Comparison of ENCODE assay signal across 1 cellular context in the genomic region with DNA sequence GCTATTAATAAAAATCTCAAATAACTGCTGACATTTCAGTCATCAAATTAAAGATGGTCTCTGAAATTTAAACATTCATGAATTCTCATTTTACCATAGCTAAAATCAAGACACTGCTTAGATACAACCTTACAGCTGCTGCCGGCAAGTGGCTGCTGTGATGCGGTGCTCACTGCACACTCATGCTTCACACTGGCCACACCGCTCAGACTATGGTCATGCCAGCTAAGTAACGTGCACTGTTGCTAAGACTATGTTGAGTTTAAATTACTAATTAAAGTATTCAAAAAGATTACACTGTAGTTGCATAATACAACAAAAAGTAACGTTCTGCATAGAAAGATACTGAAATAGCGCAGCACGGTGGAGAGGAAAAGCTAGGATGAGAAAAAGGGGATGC.
TF ChIP-seq lines count a peak whose summit lies in the region.

No MANE protein-coding gene starts in this region.

TF ChIP-seq in GM23338, 12 proteins besides CTCF, POLR2A, EP300 and RAD21:
- TF ChIP-seq POLR2AphosphoS5 (IDR thresholded peaks at IDR 0.05; ENCODE audit: low read depth) (no peak), NANOG (IDR thresholded peaks at IDR 0.05; ENCODE audit: borderline replicate concordance) (no peak), EZH2phosphoT487 (IDR thresholded peaks at IDR 0.05; ENCODE audit: unreplicated experiment) (no peak), CREB1 (CRISPR knock-in tag; IDR thresholded peaks at IDR 0.05; ENCODE audit: low read depth) (no peak), JUNB (IDR thresholded peaks at IDR 0.05; ENCODE audit: unreplicated experiment) (no peak), ZNF331 (CRISPR knock-in tag; IDR thresholded peaks at IDR 0.05; ENCODE audit: low read depth) (no peak), STAT1 (IDR thresholded peaks at IDR 0.05; ENCODE audit: unreplicated experiment) (no peak), ZNF114 (CRISPR knock-in tag; IDR thresholded peaks at IDR 0.05) (no peak)
- TF ChIP-seq, protein P1, sequence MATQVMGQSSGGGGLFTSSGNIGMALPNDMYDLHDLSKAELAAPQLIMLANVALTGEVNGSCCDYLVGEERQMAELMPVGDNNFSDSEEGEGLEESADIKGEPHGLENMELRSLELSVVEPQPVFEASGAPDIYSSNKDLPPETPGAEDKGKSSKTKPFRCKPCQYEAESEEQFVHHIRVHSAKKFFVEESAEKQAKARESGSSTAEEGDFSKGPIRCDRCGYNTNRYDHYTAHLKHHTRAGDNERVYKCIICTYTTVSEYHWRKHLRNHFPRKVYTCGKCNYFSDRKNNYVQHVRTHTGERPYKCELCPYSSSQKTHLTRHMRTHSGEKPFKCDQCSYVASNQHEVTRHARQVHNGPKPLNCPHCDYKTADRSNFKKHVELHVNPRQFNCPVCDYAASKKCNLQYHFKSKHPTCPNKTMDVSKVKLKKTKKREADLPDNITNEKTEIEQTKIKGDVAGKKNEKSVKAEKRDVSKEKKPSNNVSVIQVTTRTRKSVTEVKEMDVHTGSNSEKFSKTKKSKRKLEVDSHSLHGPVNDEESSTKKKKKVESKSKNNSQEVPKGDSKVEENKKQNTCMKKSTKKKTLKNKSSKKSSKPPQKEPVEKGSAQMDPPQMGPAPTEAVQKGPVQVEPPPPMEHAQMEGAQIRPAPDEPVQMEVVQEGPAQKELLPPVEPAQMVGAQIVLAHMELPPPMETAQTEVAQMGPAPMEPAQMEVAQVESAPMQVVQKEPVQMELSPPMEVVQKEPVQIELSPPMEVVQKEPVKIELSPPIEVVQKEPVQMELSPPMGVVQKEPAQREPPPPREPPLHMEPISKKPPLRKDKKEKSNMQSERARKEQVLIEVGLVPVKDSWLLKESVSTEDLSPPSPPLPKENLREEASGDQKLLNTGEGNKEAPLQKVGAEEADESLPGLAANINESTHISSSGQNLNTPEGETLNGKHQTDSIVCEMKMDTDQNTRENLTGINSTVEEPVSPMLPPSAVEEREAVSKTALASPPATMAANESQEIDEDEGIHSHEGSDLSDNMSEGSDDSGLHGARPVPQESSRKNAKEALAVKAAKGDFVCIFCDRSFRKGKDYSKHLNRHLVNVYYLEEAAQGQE (IDR thresholded peaks at IDR 0.05; ENCODE audit: unreplicated experiment) = no peak
- TF ChIP-seq, protein P2, sequence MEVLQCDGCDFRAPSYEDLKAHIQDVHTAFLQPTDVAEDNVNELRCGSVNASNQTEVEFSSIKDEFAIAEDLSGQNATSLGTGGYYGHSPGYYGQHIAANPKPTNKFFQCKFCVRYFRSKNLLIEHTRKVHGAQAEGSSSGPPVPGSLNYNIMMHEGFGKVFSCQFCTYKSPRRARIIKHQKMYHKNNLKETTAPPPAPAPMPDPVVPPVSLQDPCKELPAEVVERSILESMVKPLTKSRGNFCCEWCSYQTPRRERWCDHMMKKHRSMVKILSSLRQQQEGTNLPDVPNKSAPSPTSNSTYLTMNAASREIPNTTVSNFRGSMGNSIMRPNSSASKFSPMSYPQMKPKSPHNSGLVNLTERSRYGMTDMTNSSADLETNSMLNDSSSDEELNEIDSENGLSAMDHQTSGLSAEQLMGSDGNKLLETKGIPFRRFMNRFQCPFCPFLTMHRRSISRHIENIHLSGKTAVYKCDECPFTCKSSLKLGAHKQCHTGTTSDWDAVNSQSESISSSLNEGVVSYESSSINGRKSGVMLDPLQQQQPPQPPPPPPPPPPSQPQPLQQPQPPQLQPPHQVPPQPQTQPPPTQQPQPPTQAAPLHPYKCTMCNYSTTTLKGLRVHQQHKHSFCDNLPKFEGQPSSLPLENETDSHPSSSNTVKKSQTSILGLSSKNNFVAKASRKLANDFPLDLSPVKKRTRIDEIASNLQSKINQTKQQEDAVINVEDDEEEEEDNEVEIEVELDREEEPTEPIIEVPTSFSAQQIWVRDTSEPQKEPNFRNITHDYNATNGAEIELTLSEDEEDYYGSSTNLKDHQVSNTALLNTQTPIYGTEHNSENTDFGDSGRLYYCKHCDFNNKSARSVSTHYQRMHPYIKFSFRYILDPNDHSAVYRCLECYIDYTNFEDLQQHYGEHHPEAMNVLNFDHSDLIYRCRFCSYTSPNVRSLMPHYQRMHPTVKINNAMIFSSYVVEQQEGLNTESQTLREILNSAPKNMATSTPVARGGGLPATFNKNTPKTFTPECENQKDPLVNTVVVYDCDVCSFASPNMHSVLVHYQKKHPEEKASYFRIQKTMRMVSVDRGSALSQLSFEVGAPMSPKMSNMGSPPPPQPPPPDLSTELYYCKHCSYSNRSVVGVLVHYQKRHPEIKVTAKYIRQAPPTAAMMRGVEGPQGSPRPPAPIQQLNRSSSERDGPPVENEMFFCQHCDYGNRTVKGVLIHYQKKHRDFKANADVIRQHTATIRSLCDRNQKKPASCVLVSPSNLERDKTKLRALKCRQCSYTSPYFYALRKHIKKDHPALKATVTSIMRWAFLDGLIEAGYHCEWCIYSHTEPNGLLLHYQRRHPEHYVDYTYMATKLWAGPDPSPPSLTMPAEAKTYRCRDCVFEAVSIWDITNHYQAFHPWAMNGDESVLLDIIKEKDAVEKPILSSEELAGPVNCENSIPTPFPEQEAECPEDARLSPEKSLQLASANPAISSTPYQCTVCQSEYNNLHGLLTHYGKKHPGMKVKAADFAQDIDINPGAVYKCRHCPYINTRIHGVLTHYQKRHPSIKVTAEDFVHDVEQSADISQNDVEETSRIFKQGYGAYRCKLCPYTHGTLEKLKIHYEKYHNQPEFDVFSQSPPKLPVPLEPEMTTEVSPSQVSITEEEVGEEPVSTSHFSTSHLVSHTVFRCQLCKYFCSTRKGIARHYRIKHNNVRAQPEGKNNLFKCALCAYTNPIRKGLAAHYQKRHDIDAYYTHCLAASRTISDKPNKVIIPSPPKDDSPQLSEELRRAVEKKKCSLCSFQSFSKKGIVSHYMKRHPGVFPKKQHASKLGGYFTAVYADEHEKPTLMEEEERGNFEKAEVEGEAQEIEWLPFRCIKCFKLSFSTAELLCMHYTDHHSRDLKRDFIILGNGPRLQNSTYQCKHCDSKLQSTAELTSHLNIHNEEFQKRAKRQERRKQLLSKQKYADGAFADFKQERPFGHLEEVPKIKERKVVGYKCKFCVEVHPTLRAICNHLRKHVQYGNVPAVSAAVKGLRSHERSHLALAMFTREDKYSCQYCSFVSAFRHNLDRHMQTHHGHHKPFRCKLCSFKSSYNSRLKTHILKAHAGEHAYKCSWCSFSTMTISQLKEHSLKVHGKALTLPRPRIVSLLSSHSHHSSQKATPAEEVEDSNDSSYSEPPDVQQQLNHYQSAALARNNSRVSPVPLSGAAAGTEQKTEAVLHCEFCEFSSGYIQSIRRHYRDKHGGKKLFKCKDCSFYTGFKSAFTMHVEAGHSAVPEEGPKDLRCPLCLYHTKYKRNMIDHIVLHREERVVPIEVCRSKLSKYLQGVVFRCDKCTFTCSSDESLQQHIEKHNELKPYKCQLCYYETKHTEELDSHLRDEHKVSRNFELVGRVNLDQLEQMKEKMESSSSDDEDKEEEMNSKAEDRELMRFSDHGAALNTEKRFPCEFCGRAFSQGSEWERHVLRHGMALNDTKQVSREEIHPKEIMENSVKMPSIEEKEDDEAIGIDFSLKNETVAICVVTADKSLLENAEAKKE (CRISPR knock-in tag; IDR thresholded peaks at IDR 0.05) = no peak
